16 cellular contexts compared by ENCODE assay signal in genomic region chr7:46933596-46933995, GRCh38.
DNase-seq lines count a peak whose midpoint lies in the region; ATAC-seq and TF ChIP-seq lines count a peak whose summit lies in the region.
"Had no signal": no experiment of that assay in that cellular context is flagged by ENCODE, and none has a peak within 500 bp of the region (broad histone marks: within the 10 kb centered on the region; RNA-seq: fewer than 3 reads in every experiment).

No MANE protein-coding gene starts in this region.

- H3K27ac ChIP-seq in SK-N-SH (ENCODE audit: low read depth in 2 of 2, low read length in 1 of 2) (peak overlapping the region; percentile 88; a peak in 3 of 4 replicates), RWPE2 (ENCODE audit: poor library complexity, severe bottlenecking) (peak overlapping the region; percentile 84), urinary bladder (ENCODE audit: low read depth) (peak overlapping the region; percentile 10), OCI-LY7 (ENCODE audit: low read depth, low read length, poor library complexity, severe bottlenecking) (no peak overlapping the region)
- H3K27ac ChIP-seq: thoracic aorta had no signal

- H4K20me1 ChIP-seq in SK-N-SH (ENCODE audit: insufficient read depth) (no peaks in the 10 kb centered on the region), OCI-LY7 (ENCODE audit: insufficient read depth, low read length) (no peaks in the 10 kb centered on the region)

- no peak overlapping the region for H3K27ac Mint-ChIP-seq in T-helper 2 cell treated with Interferon-gamma antibody and Interleukin-4, amounts not matched to agents 5 μg/mL and 100 μg/mL, for 36 hours
- H3K27ac Mint-ChIP-seq: nephron progenitor cell had no signal

- H3K36me3 ChIP-seq in SK-N-SH (replicated peaks in 1 of 2; ENCODE audit: control insufficient read depth in 1 of 2, insufficient read depth in 2 of 2, low read length in 1 of 2) (no peaks in the 10 kb centered on the region), RWPE2 (ENCODE audit: low read depth) (no peaks in the 10 kb centered on the region), urinary bladder (ENCODE audit: insufficient read depth) (no peaks in the 10 kb centered on the region), OCI-LY7 (ENCODE audit: insufficient read depth, low read length) (no peaks in the 10 kb centered on the region)
- H3K36me3 ChIP-seq: esophagus squamous epithelium, thoracic aorta had no signal

- no peak for TF ChIP-seq RAD21 in SK-N-SH (IDR thresholded peaks at IDR 0.05; ENCODE audit: low read length)

- H3K79me2 ChIP-seq in SK-N-SH (ENCODE audit: insufficient read depth) (no peaks in the 10 kb centered on the region), OCI-LY7 (ENCODE audit: insufficient read depth, low read depth, low read length) (no peaks in the 10 kb centered on the region)

- DNase-seq in SK-N-SH (no peak), RWPE2 (ENCODE audit: low spot score) (no peak), fibroblast of the conjunctiva (ENCODE audit: low read depth) (peak; percentile 42), OCI-LY7 (ENCODE audit: low spot score) (no peak)
- no peak for DNase-seq in T-helper 2 cell treated with Interferon-gamma antibody and Interleukin-4, amounts not matched to agents 5 μg/mL and 100 μg/mL, for 36 hours (ENCODE audit: low spot score)
- DNase-seq: activated effector memory CD4-positive, alpha-beta T cell treated with Interleukin-2 at 50 U/mL for 16 hours; cerebellar nuclear complex; DMS153; esophagus squamous epithelium; NCI-H1694; nephron progenitor cell; T-helper 1 cell had no signal

- peaks cover 29% of the 10 kb centered on the region for H3F3A ChIP-seq in SK-N-SH (replicated peaks; ENCODE audit: insufficient read depth)

- H3K27me3 Mint-ChIP-seq in T-helper 2 cell treated with Interferon-gamma antibody and Interleukin-4, amounts not matched to agents 5 μg/mL and 100 μg/mL, for 36 hours (ENCODE audit: low read depth) = no peaks in the 10 kb centered on the region

- POLR2A ChIA-PET in SK-N-SH (lab: Yijun Ruan, JAX) (interaction anchor here (0.6 kb wide), 1 partner anchor 101 kb away, joined by 3 read pairs; no protein-coding TSS in a partner anchor), OCI-LY7 (lab: Charles Lee) (interaction anchor here (0.7 to 1.1 kb wide), 2 partner anchors 92 to 252 kb away, joined by 3 read pairs; no protein-coding TSS in a partner anchor)

- 76% methylated on average over 4 of the region's 4 CpGs for WGBS in SK-N-SH (ENCODE audit: low lambda C conversion rate)
- 62% methylated on average over 4 of the region's 4 CpGs for WGBS in urinary bladder

- H2AFZ ChIP-seq in SK-N-SH (ENCODE audit: low read depth) (no peak overlapping the region), OCI-LY7 (ENCODE audit: low read length) (no peak overlapping the region)

- ATAC-seq in SK-N-SH treated with all-trans-retinoic acid at 6 μM for 48 hours (no peak), RWPE2 (ENCODE audit: low read depth) (no peak), GM21515 (IDR thresholded peaks at IDR 0.05; ENCODE audit: unreplicated experiment) (no peak)

- no peaks in the 10 kb centered on the region for H3K9me2 ChIP-seq in SK-N-SH
- H3K9me2 ChIP-seq in OCI-LY7 (ENCODE audit: insufficient read depth, low read length) = no peaks in the 10 kb centered on the region

- H3K27me3 ChIP-seq in SK-N-SH (ENCODE audit: insufficient read depth) (no peaks in the 10 kb centered on the region), RWPE2 (ENCODE audit: insufficient read depth, poor library complexity, severe bottlenecking) (no peaks in the 10 kb centered on the region)
- H3K27me3 ChIP-seq: esophagus squamous epithelium had no signal

- H3K9me3 Mint-ChIP-seq in T-helper 2 cell treated with Interferon-gamma antibody and Interleukin-4, amounts not matched to agents 5 μg/mL and 100 μg/mL, for 36 hours = peaks cover 12% of the 10 kb centered on the region

- H3K4me2 ChIP-seq in SK-N-SH (peak overlapping the region; percentile 38; the same call in 1 of the 2 replicates), OCI-LY7 (ENCODE audit: low read length) (no peak overlapping the region)

- H3K4me1 ChIP-seq in SK-N-SH (ENCODE audit: control insufficient read depth in 1 of 2, insufficient read depth in 2 of 2, low read depth in 1 of 2, low read length in 1 of 2) (peaks cover 19 to 32% of the 10 kb centered on the region in 2 experiments), RWPE2 (ENCODE audit: insufficient read depth, poor library complexity, severe bottlenecking) (peaks cover 43% of the 10 kb centered on the region), urinary bladder (ENCODE audit: insufficient read depth) (no peaks in the 10 kb centered on the region), OCI-LY7 (ENCODE audit: insufficient read depth, low read length, poor library complexity, severe bottlenecking) (no peaks in the 10 kb centered on the region)

- no peaks in the 10 kb centered on the region for H3K36me3 Mint-ChIP-seq in T-helper 2 cell treated with Interferon-gamma antibody and Interleukin-4, amounts not matched to agents 5 μg/mL and 100 μg/mL, for 36 hours (ENCODE audit: low read depth)

- intact Hi-C loops in OCI-LY7 (cut with micrococcal nuclease; ENCODE audit: unreplicated experiment) = no loop called here

- no peak overlapping the region for H3K4me3 ChIP-seq in SK-N-SH (ENCODE audit: low read depth in 2 of 2, low read length in 1 of 2)
- H3K4me3 ChIP-seq in RWPE2 (ENCODE audit: severe bottlenecking) = no peak overlapping the region
- H3K4me3 ChIP-seq in urinary bladder (ENCODE audit: low read depth, low read length) = no peak overlapping the region
- no peak overlapping the region for H3K4me3 ChIP-seq in OCI-LY7 (ENCODE audit: low read depth, low read length, poor library complexity, severe bottlenecking)
- H3K4me3 ChIP-seq: thoracic aorta had no signal

- BruUV-seq in OCI-LY7 (replicated peaks; lab: Mats Ljungman, UMichigan) = no TSS peak

- no peak for TF ChIP-seq CTCF in SK-N-SH (IDR thresholded peaks at IDR 0.05)
- TF ChIP-seq CTCF in RWPE2 (IDR thresholded peaks at IDR 0.05; ENCODE audit: poor library complexity, severe bottlenecking) = no peak
- TF ChIP-seq CTCF in OCI-LY7 (conservative IDR thresholded peaks at IDR 0.05; ENCODE audit: low read length) = no peak

- H3K4me3 Mint-ChIP-seq in T-helper 2 cell treated with Interferon-gamma antibody and Interleukin-4, amounts not matched to agents 5 μg/mL and 100 μg/mL, for 36 hours = no peak overlapping the region
- H3K4me3 Mint-ChIP-seq: nephron progenitor cell had no signal

- CTCF ChIA-PET in SK-N-SH (lab: Yijun Ruan, JAX) (interaction anchor here (1.3 to 1.8 kb wide), 3 partner anchors 15 to 162 kb away, joined by 3 to 4 read pairs (median 3); no protein-coding TSS in a partner anchor), OCI-LY7 (lab: Charles Lee; ENCODE audit: unreplicated experiment) (interaction anchor here (0.9 kb wide), 1 partner anchor 9 kb away, joined by 3 read pairs; no protein-coding TSS in a partner anchor)

- H3K9ac ChIP-seq in SK-N-SH = peak overlapping the region; percentile 32; the same call in 1 of the 2 replicates

- no peaks in the 10 kb centered on the region for H3K9me3 ChIP-seq in SK-N-SH
- H3K9me3 ChIP-seq in RWPE2 (ENCODE audit: severe bottlenecking) = no peaks in the 10 kb centered on the region
- no peaks in the 10 kb centered on the region for H3K9me3 ChIP-seq in OCI-LY7 (ENCODE audit: low read length)
- H3K9me3 ChIP-seq: esophagus squamous epithelium, thoracic aorta had no signal

- no peak for TF ChIP-seq EP300 in SK-N-SH (IDR thresholded peaks at IDR 0.05; ENCODE audit: borderline replicate concordance in 1 of 2, low read depth in 1 of 2, low read length in 1 of 2)

- no peaks in the 10 kb centered on the region for H3K4me1 Mint-ChIP-seq in T-helper 2 cell treated with Interferon-gamma antibody and Interleukin-4, amounts not matched to agents 5 μg/mL and 100 μg/mL, for 36 hours (ENCODE audit: low read depth)

TF ChIP-seq in SK-N-SH, 30 proteins besides CTCF, POLR2A, EP300 and RAD21 (continues in another document):
- TF ChIP-seq POLR2AphosphoS5 (IDR thresholded peaks at IDR 0.05; ENCODE audit: low read depth, low read length) = no peak
- TF ChIP-seq YY1 (IDR thresholded peaks at IDR 0.05; ENCODE audit: low read depth) = no peak
- TF ChIP-seq GATA2 (CRISPR knock-in tag; IDR thresholded peaks at IDR 0.05) = no peak
- no peak for TF ChIP-seq NFIC (IDR thresholded peaks at IDR 0.05; ENCODE audit: borderline replicate concordance)
- no peak for TF ChIP-seq EZH2phosphoT487 (IDR thresholded peaks at IDR 0.05; ENCODE audit: borderline replicate concordance, low read depth)
- TF ChIP-seq TAF1 (IDR thresholded peaks at IDR 0.05; ENCODE audit: borderline replicate concordance, low read depth, low read length) = no peak
- no peak for TF ChIP-seq TCF12 (IDR thresholded peaks at IDR 0.05)
- TF ChIP-seq SMC3 (IDR thresholded peaks at IDR 0.05; ENCODE audit: low read depth, low read length) = no peak

TF ChIP-seq in SK-N-SH treated with all-trans-retinoic acid at 6 μM for 48 hours, 23 proteins besides CTCF, POLR2A, EP300 and RAD21 (continues in another document):
- no peak for TF ChIP-seq PATZ1 (CRISPR knock-in tag; IDR thresholded peaks at IDR 0.05; ENCODE audit: borderline replicate concordance)
- no peak for TF ChIP-seq BACH2 (CRISPR knock-in tag; IDR thresholded peaks at IDR 0.05; ENCODE audit: borderline replicate concordance)
